Comparison of ENCODE assay signal across 8 cellular contexts in the genomic region with DNA sequence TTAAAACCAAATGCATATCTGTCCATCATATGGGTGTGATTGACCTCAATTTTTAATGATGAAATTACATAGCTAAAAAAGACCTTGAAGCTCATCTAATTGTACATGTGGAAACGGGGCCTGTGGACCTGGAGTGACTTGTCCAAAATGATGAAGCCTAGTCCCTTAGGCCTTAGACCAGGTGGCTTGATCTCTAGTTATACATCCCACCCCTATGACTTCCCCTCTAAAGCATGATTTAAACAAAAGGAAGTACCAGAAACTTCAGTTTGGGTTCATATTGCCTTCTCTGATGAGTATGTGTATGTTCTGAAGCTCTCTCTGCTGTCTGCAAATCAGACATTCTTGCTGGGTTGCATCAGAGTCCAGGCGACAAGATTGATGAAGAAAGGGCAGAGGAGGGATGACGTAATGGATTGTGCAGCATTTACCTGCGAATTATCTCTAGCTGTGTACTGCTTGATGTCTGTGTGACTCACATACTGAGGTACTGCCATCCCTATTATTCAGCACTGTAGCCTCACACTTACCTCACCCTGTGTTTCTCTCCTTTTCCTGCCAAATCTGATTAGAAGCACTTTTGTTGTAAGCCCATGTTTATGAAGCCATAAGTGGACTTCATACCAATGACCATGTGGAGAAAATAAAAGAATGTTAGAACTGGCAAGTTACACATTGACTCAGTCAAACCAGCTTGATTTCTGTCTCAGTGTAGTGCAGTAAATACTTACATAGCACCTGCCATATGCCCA.
A peak's percentile ranks its signal among the peaks of the same experiment; 100 is the strongest.
DNase-seq lines count a peak whose midpoint lies in the region; ATAC-seq, FAIRE-seq and TF ChIP-seq lines count a peak whose summit lies in the region.

No MANE protein-coding gene starts in this region.

- no peaks in the 10 kb centered on the region for H3K9me3 Mint-ChIP-seq in CD4-positive, alpha-beta T cell

- DNase-seq in GM19239 (ENCODE audit: insufficient read length, low spot score): no peak
- DNase-seq in NCI-H69 (lab: John Stamatoyannopoulos, UW): peak; percentile 90
- no peak for DNase-seq in esophagus muscularis mucosa (ENCODE audit: extremely low spot score)
- DNase-seq in putamen (ENCODE audit: low spot score): peak; percentile 21
- DNase-seq in thyroid gland: no peak
- no peak for DNase-seq in GM19238 (ENCODE audit: insufficient read length, low spot score)
- no peak for DNase-seq in CD4-positive, alpha-beta T cell

- CTCF ChIA-PET in CD4-positive, alpha-beta T cell (lab: Charles Lee): no interaction called here

- peak; percentile 4 for FAIRE-seq in GM19239 (lab: Jason Lieb, UNC)

- no peak for TF ChIP-seq EP300 in esophagus muscularis mucosa (IDR thresholded peaks at IDR 0.05)

- no peak overlapping the region for H3K27ac Mint-ChIP-seq in CD4-positive, alpha-beta T cell

- intact Hi-C loops in esophagus muscularis mucosa (cut with DNase I) (no loop called here), thyroid gland (cut with DNase I) (no loop called here)
- intact Hi-C loops in CD4-positive, alpha-beta T cell (cut with DNase I, micrococcal nuclease): no loop called here

- no peaks in the 10 kb centered on the region for H3K4me1 Mint-ChIP-seq in CD4-positive, alpha-beta T cell (ENCODE audit: low read depth)

- H3K36me3 Mint-ChIP-seq in CD4-positive, alpha-beta T cell (ENCODE audit: low read depth): no peaks in the 10 kb centered on the region

- H3K27me3 ChIP-seq in esophagus muscularis mucosa: no peaks in the 10 kb centered on the region
- H3K27me3 ChIP-seq in thyroid gland: no peaks in the 10 kb centered on the region
- H3K27me3 ChIP-seq in CD4-positive, alpha-beta T cell (ENCODE audit: control insufficient read depth, insufficient read depth, low read length): no peaks in the 10 kb centered on the region

- H3K9me3 ChIP-seq in esophagus muscularis mucosa (no peaks in the 10 kb centered on the region), thyroid gland (no peaks in the 10 kb centered on the region)
- no peaks in the 10 kb centered on the region for H3K9me3 ChIP-seq in CD4-positive, alpha-beta T cell (ENCODE audit: control insufficient read depth, low read length)

- H3K4me3 Mint-ChIP-seq in CD4-positive, alpha-beta T cell: no peak overlapping the region

- no peak for ATAC-seq in HG02885 (IDR thresholded peaks at IDR 0.05; ENCODE audit: poor library complexity, unreplicated experiment)
- no peak for ATAC-seq in CD4-positive, alpha-beta T cell (ENCODE audit: poor library complexity)

- H3K36me3 ChIP-seq in esophagus muscularis mucosa: no peaks in the 10 kb centered on the region
- no peaks in the 10 kb centered on the region for H3K36me3 ChIP-seq in thyroid gland

- WGBS in esophagus muscularis mucosa: 34% methylated on average over 4 of the region's 4 CpGs
- 89 to 91% methylated on average over 4 of the region's 4 CpGs for WGBS in thyroid gland, 2 donors

- no peak overlapping the region for H3K4me3 ChIP-seq in esophagus muscularis mucosa
- H3K4me3 ChIP-seq in thyroid gland (replicated peaks in 1 of 3): no peak overlapping the region

- no peak for TF ChIP-seq CTCF in esophagus muscularis mucosa (IDR thresholded peaks at IDR 0.05)
- TF ChIP-seq CTCF in thyroid gland (IDR thresholded peaks at IDR 0.05): no peak
- no peak for TF ChIP-seq CTCF in CD4-positive, alpha-beta T cell (IDR thresholded peaks at IDR 0.05)

- H3K27ac ChIP-seq in esophagus muscularis mucosa (replicated peaks in 1 of 4): peak overlapping the region; percentile 18 to 61 (median 54)
- H3K27ac ChIP-seq in thyroid gland: no peak overlapping the region
- H3K27ac ChIP-seq in CD4-positive, alpha-beta T cell (ENCODE audit: low read depth, low read length): no peak overlapping the region

- no peaks in the 10 kb centered on the region for H3K27me3 Mint-ChIP-seq in CD4-positive, alpha-beta T cell

- H3K4me1 ChIP-seq in esophagus muscularis mucosa (peaks cover 29 to 47% (median 43%) of the 10 kb centered on the region in 4 donors), thyroid gland (peaks cover 6 to 8% of the 10 kb centered on the region in 2 donors)

- POLR2A ChIA-PET in CD4-positive, alpha-beta T cell (lab: Charles Lee): no interaction called here

- TF ChIP-seq POLR2A in esophagus muscularis mucosa (IDR thresholded peaks at IDR 0.05; ENCODE audit: low read depth) (no peak), thyroid gland (IDR thresholded peaks at IDR 0.05) (no peak)

Comparison
In these comparisons a context has a peak if more than half of its experiments do, and no peak if none do; other contexts are left out.
1. DNase-seq: peak in NCI-H69 (single experiment) and putamen (single experiment); none in GM19239 (single experiment), esophagus muscularis mucosa (single experiment), thyroid gland (0 of 2), GM19238 (single experiment) and CD4-positive, alpha-beta T cell (0 of 10).
2. H3K27ac ChIP-seq: peak in esophagus muscularis mucosa (4 of 4); none in thyroid gland (0 of 3) and CD4-positive, alpha-beta T cell (single experiment).